ENCODE assay signal across 8 cellular contexts in the genomic region with DNA sequence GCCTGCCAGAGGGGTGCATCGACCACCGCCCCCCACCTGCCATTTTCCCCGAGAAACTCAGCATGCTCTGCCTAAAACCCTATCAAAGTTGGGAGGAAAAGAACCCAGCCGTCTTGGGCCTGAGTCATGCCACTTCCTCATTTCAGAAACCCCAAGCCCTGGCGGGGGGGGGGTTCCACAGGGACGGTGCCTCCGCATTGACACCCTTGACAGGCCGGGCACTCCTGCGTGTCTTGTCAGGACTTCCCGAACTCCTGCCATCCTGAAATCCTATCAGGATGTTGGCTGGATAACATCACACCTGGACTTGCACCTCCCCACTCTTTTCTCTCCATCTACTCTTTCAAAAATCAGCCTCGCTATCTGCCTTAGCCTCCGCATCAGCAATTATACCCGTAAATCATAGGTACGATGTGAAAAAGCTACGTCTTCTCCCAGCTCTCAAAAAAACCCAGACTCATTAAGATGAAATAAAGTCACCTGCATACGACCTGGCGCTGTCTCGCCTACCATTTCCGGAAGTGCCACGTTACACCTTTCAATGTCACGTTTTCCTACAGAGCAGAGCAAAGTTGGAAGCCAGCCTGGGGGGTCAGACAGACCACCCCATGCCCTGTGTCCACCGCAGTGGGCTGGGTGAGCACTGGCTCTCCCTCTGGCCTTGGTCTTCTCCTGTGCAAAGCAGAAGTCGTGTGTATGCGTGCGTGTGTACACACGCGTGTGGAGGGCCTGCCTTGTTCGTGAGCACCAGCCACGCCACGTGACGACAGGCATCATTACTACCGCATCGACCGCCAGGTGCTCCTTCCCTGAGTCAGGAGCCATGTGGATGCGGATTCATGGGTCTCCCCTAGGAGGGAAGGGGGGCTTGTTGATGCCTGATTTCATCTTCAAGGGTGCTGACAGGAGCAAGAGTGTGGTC.
DNase-seq lines count a peak whose midpoint lies in the region; ATAC-seq and TF ChIP-seq lines count a peak whose summit lies in the region.

No MANE protein-coding gene starts in this region.

- peaks cover 0 to 2% of the 10 kb centered on the region in 2 experiments; a peak in 1 of 4 replicates for H3K36me3 ChIP-seq in HCT116 (ENCODE audit: control insufficient read depth in 1 of 2, insufficient read depth in 2 of 2, low read length in 2 of 2)
- no peaks in the 10 kb centered on the region; the same call in 1 of the 2 replicates for H3K36me3 ChIP-seq in OCI-LY7 (ENCODE audit: insufficient read depth, low read length)
- H3K36me3 ChIP-seq in smooth muscle cell (ENCODE audit: low read depth), result no peaks in the 10 kb centered on the region

- H3K4me1 Mint-ChIP-seq in activated T-helper 1 cell treated with anti-CD3 and anti-CD28 coated beads, Interleukin-12 subunit alpha, Interleukin-12 subunit beta, Interleukin-2, Interleukin-4 antibody, amounts not matched to agents 30 ng/mL and 10 ng/mL and 1 ng/mL, durations not matched to agents 14 hours and 24 hours and 36 hours (ENCODE audit: low read depth), result peaks cover 22% of the 10 kb centered on the region

- TF ChIP-seq POLR2A in HCT116 (IDR thresholded peaks at IDR 0.05; ENCODE audit: borderline replicate concordance, extremely low read depth, insufficient read depth, insufficient read length), result no peak

- peaks cover 4% of the 10 kb centered on the region for H3K27me3 Mint-ChIP-seq in activated T-helper 1 cell treated with anti-CD3 and anti-CD28 coated beads, Interleukin-12 subunit alpha, Interleukin-12 subunit beta, Interleukin-2, Interleukin-4 antibody, amounts not matched to agents 30 ng/mL and 10 ng/mL and 1 ng/mL, durations not matched to agents 14 hours and 24 hours and 36 hours (ENCODE audit: insufficient read depth)

- H3K4me3 ChIP-seq in HCT116 (replicated peaks in 1 of 2; ENCODE audit: low read depth in 1 of 2, low read length in 2 of 2) (peak overlapping the region; percentile 36 to 46), OCI-LY7 (ENCODE audit: low read depth, low read length, poor library complexity, severe bottlenecking) (peak overlapping the region; percentile 38), smooth muscle cell (no peak overlapping the region)

- DNase-seq in EL, result peak; percentile 79
- DNase-seq in HCT116 (ENCODE audit: low read depth, low spot score), result peak; percentile 29
- DNase-seq in OCI-LY7 (ENCODE audit: low spot score), result peak; percentile 75
- no peak for DNase-seq in activated T-helper 1 cell treated with anti-CD3 and anti-CD28 coated beads, Interleukin-12 subunit alpha, Interleukin-12 subunit beta, Interleukin-2, Interleukin-4 antibody, amounts not matched to agents 30 ng/mL and 10 ng/mL and 1 ng/mL, durations not matched to agents 14 hours and 24 hours and 36 hours (ENCODE audit: low spot score)
- DNase-seq in Right ventricle myocardium superior, result peak; percentile 84
- DNase-seq in smooth muscle cell (lab: John Stamatoyannopoulos, UW; ENCODE audit: unreplicated experiment), result peak; percentile 12
- no peak for DNase-seq in occipital lobe (lab: John Stamatoyannopoulos, UW)
- DNase-seq in NCI-H1436 (lab: John Stamatoyannopoulos, UW), result no peak

- H2AFZ ChIP-seq in HCT116 (ENCODE audit: low read depth, low read length, poor library complexity, severe bottlenecking) (no peak overlapping the region), OCI-LY7 (ENCODE audit: low read length) (peak overlapping the region; percentile 12; the same call in 1 of the 2 replicates), smooth muscle cell (ENCODE audit: low read depth) (no peak overlapping the region)

- BruUV-seq in HCT116 (replicated peaks; lab: Mats Ljungman, UMichigan), result no TSS peak
- BruUV-seq in OCI-LY7 (replicated peaks; lab: Mats Ljungman, UMichigan), result no TSS peak

- H3K9ac ChIP-seq in HCT116 (ENCODE audit: low read length), result peak overlapping the region; percentile 71
- H3K9ac ChIP-seq in smooth muscle cell (ENCODE audit: low read depth), result no peak overlapping the region

- RAD21 ChIA-PET in HCT116 (lab: Charles Lee; ENCODE audit: low non-redundant PET in 1 of 2, low total read pairs in 2 of 2, uncharacterized antibody in 2 of 2, unreplicated experiment in 2 of 2), result interaction anchor here in 1 of 2 experiments (0.6 kb wide), 1 partner anchor 149 kb away, joined by 6 read pairs; no protein-coding TSS in a partner anchor

- H3K4me2 ChIP-seq in HCT116 (ENCODE audit: low read length) (peak overlapping the region; percentile 92), OCI-LY7 (ENCODE audit: low read length) (peak overlapping the region; percentile 72), smooth muscle cell (peak overlapping the region; percentile 44)

- H3K9me3 Mint-ChIP-seq in activated T-helper 1 cell treated with anti-CD3 and anti-CD28 coated beads, Interleukin-12 subunit alpha, Interleukin-12 subunit beta, Interleukin-2, Interleukin-4 antibody, amounts not matched to agents 30 ng/mL and 10 ng/mL and 1 ng/mL, durations not matched to agents 14 hours and 24 hours and 36 hours, result no peaks in the 10 kb centered on the region

- H4K20me1 ChIP-seq in HCT116 (ENCODE audit: insufficient read depth), result no peaks in the 10 kb centered on the region
- H4K20me1 ChIP-seq in OCI-LY7 (ENCODE audit: insufficient read depth, low read length), result no peaks in the 10 kb centered on the region
- H4K20me1 ChIP-seq in smooth muscle cell (ENCODE audit: low read depth), result peaks cover 95% of the 10 kb centered on the region

- peaks cover 43% of the 10 kb centered on the region for H3F3A ChIP-seq in smooth muscle cell (ENCODE audit: low read depth)

- no peaks in the 10 kb centered on the region for H3K9me3 ChIP-seq in HCT116 (ENCODE audit: control insufficient read depth in 1 of 2, insufficient read depth in 1 of 2, low read depth in 1 of 2, low read length in 2 of 2)
- H3K9me3 ChIP-seq in OCI-LY7 (ENCODE audit: low read length), result no peaks in the 10 kb centered on the region
- H3K9me3 ChIP-seq in smooth muscle cell (replicated peaks; ENCODE audit: low read depth), result no peaks in the 10 kb centered on the region

- peak overlapping the region; percentile 88 for H3K27ac ChIP-seq in HCT116 (ENCODE audit: low read depth, low read length)
- H3K27ac ChIP-seq in OCI-LY7 (ENCODE audit: low read depth, low read length, poor library complexity, severe bottlenecking), result peak overlapping the region; percentile 66
- peak overlapping the region; percentile 90 for H3K27ac ChIP-seq in smooth muscle cell (ENCODE audit: low read depth)

- no peaks in the 10 kb centered on the region for H3K79me2 ChIP-seq in HCT116 (ENCODE audit: insufficient read depth, low read length)
- no peaks in the 10 kb centered on the region for H3K79me2 ChIP-seq in OCI-LY7 (ENCODE audit: insufficient read depth, low read depth, low read length)
- H3K79me2 ChIP-seq in smooth muscle cell (ENCODE audit: low read depth), result peaks cover 27% of the 10 kb centered on the region

- peak overlapping the region; percentile 13 for H3K4me3 Mint-ChIP-seq in activated T-helper 1 cell treated with anti-CD3 and anti-CD28 coated beads, Interleukin-12 subunit alpha, Interleukin-12 subunit beta, Interleukin-2, Interleukin-4 antibody, amounts not matched to agents 30 ng/mL and 10 ng/mL and 1 ng/mL, durations not matched to agents 14 hours and 24 hours and 36 hours

- peak; percentile 21 for ATAC-seq in HCT116
- ATAC-seq in Right ventricle myocardium superior (ENCODE audit: poor library complexity), result no peak

- H3K27me3 ChIP-seq in HCT116 (ENCODE audit: insufficient read depth, low read length), result no peaks in the 10 kb centered on the region
- H3K27me3 ChIP-seq in smooth muscle cell (ENCODE audit: low read depth), result no peaks in the 10 kb centered on the region

- TF ChIP-seq RAD21 in HCT116 (IDR thresholded peaks at IDR 0.05; ENCODE audit: low read depth), result no peak

- H3K9me2 ChIP-seq in HCT116 (ENCODE audit: insufficient read depth), result no peaks in the 10 kb centered on the region
- no peaks in the 10 kb centered on the region for H3K9me2 ChIP-seq in OCI-LY7 (ENCODE audit: insufficient read depth, low read length)

- intact Hi-C loops in HCT116 (cut with micrococcal nuclease), result loop anchor here (10.0 kb wide), 1 partner anchor 173 kb away; a partner anchor contains a TSS
- intact Hi-C loops in OCI-LY7 (cut with micrococcal nuclease; ENCODE audit: unreplicated experiment), result loop anchor here (5.0 kb wide), 1 partner anchor 76 kb away; no protein-coding TSS in a partner anchor
- intact Hi-C loops in activated T-helper 1 cell treated with anti-CD3 and anti-CD28 coated beads, Interleukin-12 subunit alpha, Interleukin-12 subunit beta, Interleukin-2, Interleukin-4 antibody, amounts not matched to agents 30 ng/mL and 10 ng/mL and 1 ng/mL, durations not matched to agents 14 hours and 24 hours and 36 hours (cut with micrococcal nuclease), result loop anchor here (5.0 kb wide), 2 partner anchors 176 to 376 kb away; a partner anchor contains a TSS
- intact Hi-C loops in Right ventricle myocardium superior (cut with DNase I), result no loop called here

- peaks cover 8% of the 10 kb centered on the region for H3K36me3 Mint-ChIP-seq in activated T-helper 1 cell treated with anti-CD3 and anti-CD28 coated beads, Interleukin-12 subunit alpha, Interleukin-12 subunit beta, Interleukin-2, Interleukin-4 antibody, amounts not matched to agents 30 ng/mL and 10 ng/mL and 1 ng/mL, durations not matched to agents 14 hours and 24 hours and 36 hours (ENCODE audit: low read depth)

- WGBS in smooth muscle cell (ENCODE audit: low lambda C conversion rate), result 78% methylated on average over 35 of the region's 35 CpGs

- POLR2A ChIA-PET in HCT116 (lab: Charles Lee) (no interaction called here), OCI-LY7 (lab: Charles Lee) (no interaction called here)

- CTCF ChIA-PET in HCT116 (lab: Charles Lee) (interaction anchor here (2.2 kb wide), 1 partner anchor 8 kb away, joined by 6 read pairs; no protein-coding TSS in a partner anchor), OCI-LY7 (lab: Charles Lee; ENCODE audit: unreplicated experiment) (no interaction called here)

- TF ChIP-seq CTCF in HCT116 (IDR thresholded peaks at IDR 0.05 in 2 of 3, conservative IDR thresholded peaks at IDR 0.05 in 1 of 3; ENCODE audit: borderline replicate concordance in 1 of 3, insufficient read depth in 1 of 3, low read depth in 2 of 3, low read length in 2 of 3) (no peak), OCI-LY7 (conservative IDR thresholded peaks at IDR 0.05; ENCODE audit: low read length) (no peak), smooth muscle cell (IDR thresholded peaks at IDR 0.05; ENCODE audit: borderline replicate concordance, insufficient read depth, poor library complexity, severe bottlenecking) (no peak)

- peaks cover 47 to 89% of the 10 kb centered on the region in 2 experiments for H3K4me1 ChIP-seq in HCT116 (ENCODE audit: control insufficient read depth in 1 of 2, insufficient read depth in 2 of 2, low read length in 2 of 2)
- H3K4me1 ChIP-seq in OCI-LY7 (ENCODE audit: insufficient read depth, low read length, poor library complexity, severe bottlenecking), result peaks cover 22% of the 10 kb centered on the region
- H3K4me1 ChIP-seq in smooth muscle cell (ENCODE audit: low read depth), result peaks cover 31% of the 10 kb centered on the region

- H3K27ac Mint-ChIP-seq in activated T-helper 1 cell treated with anti-CD3 and anti-CD28 coated beads, Interleukin-12 subunit alpha, Interleukin-12 subunit beta, Interleukin-2, Interleukin-4 antibody, amounts not matched to agents 30 ng/mL and 10 ng/mL and 1 ng/mL, durations not matched to agents 14 hours and 24 hours and 36 hours, result peak overlapping the region; percentile 54

TF ChIP-seq in HCT116, 20 proteins besides CTCF, POLR2A, EP300 and RAD21 (continues in another document):
- TF ChIP-seq EZH2 (IDR thresholded peaks at IDR 0.05), result no peak

Comparison
In these comparisons a context has a peak if more than half of its experiments do, and no peak if none do; other contexts are left out.
1. DNase-seq: peak in EL (single experiment), HCT116 (single experiment), OCI-LY7 (single experiment), Right ventricle myocardium superior (single experiment) and smooth muscle cell (single experiment); none in activated T-helper 1 cell treated with anti-CD3 and anti-CD28 coated beads, Interleukin-12 subunit alpha, Interleukin-12 subunit beta, Interleukin-2, Interleukin-4 antibody, amounts not matched to agents 30 ng/mL and 10 ng/mL and 1 ng/mL, durations not matched to agents 14 hours and 24 hours and 36 hours (single experiment), occipital lobe (single experiment) and NCI-H1436 (single experiment).
2. Peak in every context shown above with its lines, with median percentiles within 50 percentile points of each other: H3K27ac ChIP-seq and H3K4me2 ChIP-seq.